ENCODE assay signal across 1 cellular context in the genomic region with DNA sequence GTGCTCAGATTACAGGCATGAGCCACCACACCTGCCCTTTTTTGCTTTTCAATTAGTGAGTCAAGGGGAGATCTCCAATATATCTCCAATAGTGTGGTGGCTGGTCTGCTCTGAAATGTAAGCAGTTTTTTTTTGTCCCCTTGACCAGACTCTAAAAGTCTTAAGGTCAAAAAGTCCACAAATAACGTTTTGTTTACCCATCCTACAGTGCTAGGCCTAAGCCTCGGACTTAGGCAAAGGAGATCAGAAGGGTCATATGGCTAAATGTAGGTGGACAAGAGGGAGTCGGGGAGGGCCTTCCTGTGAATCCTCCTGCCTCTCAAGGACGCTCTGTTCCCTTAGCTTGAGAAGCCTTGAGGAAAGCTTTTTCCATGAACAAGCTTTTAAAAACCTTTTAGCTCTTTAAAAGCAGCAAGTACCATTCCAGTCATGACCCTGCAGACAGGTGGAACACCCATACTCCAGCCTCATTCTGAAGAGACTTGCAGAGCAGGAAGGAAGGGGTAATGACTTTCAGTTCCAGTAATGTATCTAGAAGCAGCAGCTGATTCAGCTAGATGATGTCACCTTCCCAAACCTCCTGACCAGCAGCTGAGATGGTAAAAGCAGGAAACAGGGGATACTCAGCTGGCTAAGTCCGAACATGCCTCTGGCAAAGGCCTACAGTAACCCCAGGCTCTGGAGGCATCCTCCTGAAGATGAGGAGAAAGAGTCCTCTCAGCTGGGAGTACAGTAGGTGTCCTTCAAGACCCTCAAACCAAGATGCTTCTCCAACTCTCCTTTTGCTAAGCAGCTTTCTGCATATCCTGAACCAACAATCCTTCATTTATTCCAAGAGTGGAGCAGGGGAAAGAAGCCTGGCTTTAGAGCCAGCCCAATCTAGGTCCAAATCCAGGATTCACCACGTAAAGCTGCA.
TF ChIP-seq lines count a peak whose summit lies in the region.

No MANE protein-coding gene starts in this region.

TF ChIP-seq in H1, 55 proteins besides CTCF, POLR2A, EP300 and RAD21 (continued from another document):
- TF ChIP-seq RNF2 (IDR thresholded peaks at IDR 0.05; ENCODE audit: borderline replicate concordance, low read depth, low read length, missing control alignments, poor library complexity, severe bottlenecking) (no peak), KDM1A (IDR thresholded peaks at IDR 0.05; ENCODE audit: borderline replicate concordance, low read length) (no peak), CHD7 (IDR thresholded peaks at IDR 0.05; ENCODE audit: insufficient replicate concordance, low read length) (no peak), BACH1 (IDR thresholded peaks at IDR 0.05; ENCODE audit: low read length) (no peak), GTF2F1 (IDR thresholded peaks at IDR 0.05; ENCODE audit: borderline replicate concordance, low read depth, low read length) (no peak)
